Comparison of ENCODE assay signal across 11 cellular contexts in the genomic region with DNA sequence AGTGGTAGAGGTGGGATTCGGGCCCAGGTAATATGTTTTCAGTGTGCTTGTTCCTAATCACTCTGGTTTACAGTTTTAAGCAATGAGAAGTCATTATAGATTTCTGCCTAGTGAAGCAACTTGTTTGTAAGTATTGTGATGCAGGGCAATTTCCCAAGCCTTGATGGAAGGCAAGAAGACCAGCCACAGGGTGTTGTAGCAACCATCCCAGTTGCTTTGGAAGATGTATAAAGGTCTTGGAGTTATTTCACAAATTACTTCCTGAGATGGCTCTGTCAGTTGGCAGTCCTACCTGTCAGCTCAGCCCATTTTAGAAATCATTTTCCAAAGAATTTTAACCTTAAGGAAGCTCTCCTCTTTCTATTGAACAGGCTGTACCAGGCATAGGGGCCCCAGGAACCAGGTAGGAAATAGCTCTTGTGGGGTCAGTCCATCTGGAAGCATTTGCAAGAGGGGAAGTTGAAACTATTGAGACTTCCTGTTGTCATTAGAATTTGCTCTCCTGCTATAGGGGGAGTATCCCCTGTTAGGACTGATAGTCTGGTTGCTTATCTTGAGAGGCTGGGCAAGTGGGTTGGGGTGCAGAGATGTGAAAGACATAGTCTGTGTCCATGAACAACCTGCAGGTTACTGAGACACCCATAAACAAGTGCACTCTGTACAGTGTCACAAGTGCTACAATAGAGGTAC. TPM values are rescaled to one million over a fixed set of nuclear protein-coding genes. Genes with fewer than 3 reads are reported as not detected.
DNase-seq lines count a peak whose midpoint lies in the region; ATAC-seq and TF ChIP-seq lines count a peak whose summit lies in the region.
"Had no signal": no experiment of that assay in that cellular context is flagged by ENCODE, and none has a peak within 500 bp of the region (broad histone marks: within the 10 kb centered on the region; RNA-seq: fewer than 3 reads in every experiment).

No MANE protein-coding gene starts in this region.

- CTCF ChIA-PET in activated CD4-positive, alpha-beta T cell treated with anti-CD3 and anti-CD28 coated beads, Interleukin-2, amount 10 ng/mL, durations not matched to agents 7 days and 5 days (lab: Charles Lee) = interaction anchor here (1.1 kb wide), 2 partner anchors 48 to 62 kb away, joined by 4 read pairs; a partner anchor contains a TSS
- CTCF ChIA-PET in activated CD8-positive, alpha-beta T cell treated with anti-CD3 and anti-CD28 coated beads for 36 hours (lab: Charles Lee) = interaction anchor here (0.7 to 5.1 kb wide), 8 partner anchors 8 to 169 kb away, joined by 3 to 41 read pairs (median 4); a partner anchor contains a TSS

- no peaks in the 10 kb centered on the region for H3K27me3 Mint-ChIP-seq in activated CD4-positive, alpha-beta T cell treated with anti-CD3 and anti-CD28 coated beads, Interleukin-2, amount 10 ng/mL, durations not matched to agents 7 days and 5 days
- no peaks in the 10 kb centered on the region for H3K27me3 Mint-ChIP-seq in activated CD8-positive, alpha-beta T cell treated with anti-CD3 and anti-CD28 coated beads for 36 hours

- intact Hi-C loops in activated CD8-positive, alpha-beta T cell treated with anti-CD3 and anti-CD28 coated beads for 36 hours (cut with micrococcal nuclease) = no loop called here
- intact Hi-C loops in spleen (cut with DNase I; ENCODE audit: low total_unique reads) = no loop called here

- H3K9me3 Mint-ChIP-seq in activated CD4-positive, alpha-beta T cell treated with anti-CD3 and anti-CD28 coated beads, Interleukin-2, amount 10 ng/mL, durations not matched to agents 7 days and 5 days = no peaks in the 10 kb centered on the region
- H3K9me3 Mint-ChIP-seq in activated CD8-positive, alpha-beta T cell treated with anti-CD3 and anti-CD28 coated beads for 36 hours = no peaks in the 10 kb centered on the region

- DNase-seq in activated CD4-positive, alpha-beta T cell treated with anti-CD3 and anti-CD28 coated beads, Interleukin-2, amount 10 ng/mL, durations not matched to agents 7 days and 5 days = no peak
- no peak for DNase-seq in activated CD4-positive, alpha-beta T cell treated with anti-CD3 and anti-CD28 coated beads for 4 hours
- no peak for DNase-seq in activated CD8-positive, alpha-beta T cell treated with anti-CD3 and anti-CD28 coated beads for 36 hours
- no peak for DNase-seq in spleen
- no peak for DNase-seq in NCI-H187 treated with DMSO at 0.1 percent for 48 hours (lab: John Stamatoyannopoulos, UW)
- DNase-seq in NCI-H2029 (lab: John Stamatoyannopoulos, UW) = no peak
- DNase-seq in NCI-H2171 treated with DMSO at 0.1 percent for 48 hours (lab: John Stamatoyannopoulos, UW) = no peak
- DNase-seq: activated T-cell treated with anti-CD3 and anti-CD28 coated beads, Interleukin-2, amount 50 U/mL, for 48 hours; NCI-H146 had no signal

- no peaks in the 10 kb centered on the region for H3K9me3 ChIP-seq in spleen
- H3K9me3 ChIP-seq: prostate gland had no signal

- 65 to 97% (median 73%) methylated on average over 1 of the region's 1 CpG for WGBS in spleen, 5 donors

- peaks cover 47 to 86% (median 78%) of the 10 kb centered on the region in 6 donors for H3K4me1 ChIP-seq in spleen
- H3K4me1 ChIP-seq: prostate gland had no signal

- H3K36me3 Mint-ChIP-seq in activated CD4-positive, alpha-beta T cell treated with anti-CD3 and anti-CD28 coated beads, Interleukin-2, amount 10 ng/mL, durations not matched to agents 7 days and 5 days (ENCODE audit: low read depth) = peaks cover 7% of the 10 kb centered on the region
- no peaks in the 10 kb centered on the region for H3K36me3 Mint-ChIP-seq in activated CD8-positive, alpha-beta T cell treated with anti-CD3 and anti-CD28 coated beads for 36 hours (ENCODE audit: low read depth)

- TF ChIP-seq POLR2A in spleen (IDR thresholded peaks at IDR 0.05) = no peak

- no peaks in the 10 kb centered on the region for H3K36me3 ChIP-seq in spleen
- H3K36me3 ChIP-seq: prostate gland had no signal

- H3K27me3 ChIP-seq in spleen (replicated peaks in 1 of 7) = no peaks in the 10 kb centered on the region

- H3K27ac Mint-ChIP-seq in activated CD4-positive, alpha-beta T cell treated with anti-CD3 and anti-CD28 coated beads, Interleukin-2, amount 10 ng/mL, durations not matched to agents 7 days and 5 days = peak overlapping the region; percentile 76
- H3K27ac Mint-ChIP-seq in activated CD8-positive, alpha-beta T cell treated with anti-CD3 and anti-CD28 coated beads for 36 hours = peak overlapping the region; percentile 32

- H3K4me3 ChIP-seq in spleen = peak overlapping the region in 1 of 8 donors; percentile 25
- H3K4me3 ChIP-seq: prostate gland had no signal

- H3K27ac ChIP-seq in spleen = peak overlapping the region in 7 of 8 donors; percentile 16 to 79 (median 73)
- H3K27ac ChIP-seq: prostate gland had no signal

- H3K4me1 Mint-ChIP-seq in activated CD4-positive, alpha-beta T cell treated with anti-CD3 and anti-CD28 coated beads, Interleukin-2, amount 10 ng/mL, durations not matched to agents 7 days and 5 days = peaks cover 67% of the 10 kb centered on the region
- peaks cover 66% of the 10 kb centered on the region for H3K4me1 Mint-ChIP-seq in activated CD8-positive, alpha-beta T cell treated with anti-CD3 and anti-CD28 coated beads for 36 hours (ENCODE audit: low read depth)

- TF ChIP-seq CTCF in activated CD8-positive, alpha-beta T cell treated with anti-CD3 and anti-CD28 coated beads for 36 hours (IDR thresholded peaks at IDR 0.05) = no peak
- no peak for TF ChIP-seq CTCF in spleen (IDR thresholded peaks at IDR 0.05 in 8 of 11, conservative IDR thresholded peaks at IDR 0.05 in 3 of 11)

- peak; percentile 44 for ATAC-seq in HG03159 (IDR thresholded peaks at IDR 0.05; ENCODE audit: unreplicated experiment)
- ATAC-seq in activated CD8-positive, alpha-beta T cell treated with anti-CD3 and anti-CD28 coated beads for 36 hours = no peak

- POLR2A ChIA-PET in activated CD4-positive, alpha-beta T cell treated with anti-CD3 and anti-CD28 coated beads, Interleukin-2, amount 10 ng/mL, durations not matched to agents 7 days and 5 days (lab: Charles Lee) = no interaction called here
- POLR2A ChIA-PET in activated CD8-positive, alpha-beta T cell treated with anti-CD3 and anti-CD28 coated beads for 36 hours (lab: Charles Lee) = interaction anchor here (0.8 to 2.4 kb wide), 3 partner anchors 9 to 51 kb away, joined by 3 to 9 read pairs (median 4); no protein-coding TSS in a partner anchor

- H3K4me3 Mint-ChIP-seq in activated CD4-positive, alpha-beta T cell treated with anti-CD3 and anti-CD28 coated beads, Interleukin-2, amount 10 ng/mL, durations not matched to agents 7 days and 5 days = no peak overlapping the region
- H3K4me3 Mint-ChIP-seq in activated CD8-positive, alpha-beta T cell treated with anti-CD3 and anti-CD28 coated beads for 36 hours = no peak overlapping the region

RNA-seq across cellular contexts. Expression of a gene that starts 47.9 kb away (rescaled TPM):
- total RNA-seq in activated CD4-positive, alpha-beta T cell treated with anti-CD3 and anti-CD28 coated beads, Interleukin-2, amount 10 ng/mL, durations not matched to agents 7 days and 5 days = 100 to 1,000 TPM; 103 to 108 TPM
- total RNA-seq in activated CD8-positive, alpha-beta T cell treated with anti-CD3 and anti-CD28 coated beads for 36 hours = 10 to 100 TPM; 60.8 to 61.4 TPM
- total RNA-seq in spleen = 10 to 100 TPM; 55.4 to 85.2 (median 65.0) TPM
- 10 to 100 TPM; 13.0 to 22.5 (median 16.3) TPM for polyA plus RNA-seq in spleen
